1 cellular context compared by ENCODE assay signal in the genomic region with DNA sequence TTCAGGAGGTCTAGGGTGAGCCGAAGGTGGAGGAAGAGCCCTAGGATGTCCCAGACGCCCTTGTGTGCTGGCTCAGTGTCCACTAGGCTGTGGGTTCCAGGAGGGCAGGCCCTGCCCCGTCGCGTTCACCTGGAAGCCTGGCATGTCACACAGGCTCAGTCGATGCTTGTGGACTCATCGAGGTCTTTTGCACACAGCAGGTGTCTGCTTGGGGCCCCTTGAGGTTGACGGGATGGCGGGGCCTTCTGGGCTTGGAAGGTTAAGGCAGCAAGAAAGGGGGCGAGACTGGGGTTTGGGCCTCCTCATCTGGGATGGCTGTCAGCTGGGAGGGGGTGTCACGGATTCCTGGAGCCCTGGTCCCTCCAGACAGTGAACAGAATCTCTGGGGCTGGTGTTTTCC.
TF ChIP-seq lines count a peak whose summit lies in the region.

No MANE protein-coding gene starts in this region.

TF ChIP-seq in H1, 55 proteins besides CTCF, POLR2A, EP300 and RAD21:
- TF ChIP-seq JUND (IDR thresholded peaks at IDR 0.05; ENCODE audit: low read length) (no peak), SIN3A (conservative IDR thresholded peaks at IDR 0.05 in 1 of 2, IDR thresholded peaks at IDR 0.05 in 1 of 2; ENCODE audit: low read depth in 1 of 2, low read length in 2 of 2) (no peak), POU5F1 (IDR thresholded peaks at IDR 0.05; ENCODE audit: low read depth, low read length) (no peak), NANOG (IDR thresholded peaks at IDR 0.05; ENCODE audit: insufficient read depth, low read depth, low read length, poor library complexity, severe bottlenecking) (no peak), KDM1A (IDR thresholded peaks at IDR 0.05; ENCODE audit: borderline replicate concordance, low read length) (no peak), KDM5A (IDR thresholded peaks at IDR 0.05; ENCODE audit: low read length) (no peak), TAF7 (optimal IDR thresholded peaks at IDR 0.05; ENCODE audit: borderline replicate concordance, low read depth, low read length) (no peak), RNF2 (IDR thresholded peaks at IDR 0.05; ENCODE audit: borderline replicate concordance, low read depth, low read length, missing control alignments, poor library complexity, severe bottlenecking) (no peak), HDAC2 (IDR thresholded peaks at IDR 0.05; ENCODE audit: borderline replicate concordance in 1 of 2, low read depth in 2 of 2, low read length in 2 of 2) (no peak), CEBPB (IDR thresholded peaks at IDR 0.05; ENCODE audit: low read depth, low read length) (no peak), TEAD4 (IDR thresholded peaks at IDR 0.05; ENCODE audit: low read depth, low read length) (no peak), TBP (IDR thresholded peaks at IDR 0.05; ENCODE audit: low read depth, low read length) (no peak), CREB1 (IDR thresholded peaks at IDR 0.05) (no peak), ZNF274 (IDR thresholded peaks at IDR 0.05; ENCODE audit: borderline replicate concordance, extremely low read depth, low read length) (no peak), YY1 (IDR thresholded peaks at IDR 0.05; ENCODE audit: low read depth, low read length) (no peak), SIX5 (IDR thresholded peaks at IDR 0.05; ENCODE audit: low read depth, low read length) (no peak)
- TF ChIP-seq, protein P1, sequence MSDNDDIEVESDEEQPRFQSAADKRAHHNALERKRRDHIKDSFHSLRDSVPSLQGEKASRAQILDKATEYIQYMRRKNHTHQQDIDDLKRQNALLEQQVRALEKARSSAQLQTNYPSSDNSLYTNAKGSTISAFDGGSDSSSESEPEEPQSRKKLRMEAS (IDR thresholded peaks at IDR 0.05), result no peak
